1 cellular context compared by ENCODE assay signal in the genomic region with DNA sequence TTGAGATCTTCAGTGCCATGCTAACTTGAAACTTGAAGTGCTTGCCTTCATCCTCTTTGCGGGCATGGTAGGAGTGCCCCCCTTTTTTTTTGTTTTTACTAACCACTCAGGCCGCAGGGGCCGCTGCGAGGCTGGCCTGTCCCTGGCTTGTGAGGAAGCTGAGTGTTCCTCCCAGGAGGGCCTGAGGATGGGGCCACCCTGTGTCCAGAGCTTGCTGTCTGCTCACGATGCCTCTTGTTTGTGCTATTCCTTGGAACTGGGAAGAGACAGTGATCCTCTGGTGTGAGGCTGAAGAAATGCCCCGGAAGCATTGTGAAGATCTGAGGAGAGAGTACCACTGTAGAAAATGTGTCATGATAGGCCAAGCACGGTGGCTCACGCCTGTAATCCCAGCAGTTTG.
TF ChIP-seq lines count a peak whose summit lies in the region.

No MANE protein-coding gene starts in this region.

TF ChIP-seq in K562, 482 proteins besides CTCF, POLR2A, EP300 and RAD21 (continues in another document):
- TF ChIP-seq SAFB (IDR thresholded peaks at IDR 0.05; ENCODE audit: borderline replicate concordance, low read depth, low read length), result no peak
- 0 out of 4 replicates have a peak, but pooled peaks of 1 of the 2 experiments have one; percentile 36 for TF ChIP-seq MAZ (CRISPR knock-in tag; conservative IDR thresholded peaks at IDR 0.05 in 1 of 2, IDR thresholded peaks at IDR 0.05 in 1 of 2)
- TF ChIP-seq ZNF764 (CRISPR knock-in tag; IDR thresholded peaks at IDR 0.05; ENCODE audit: low read depth), result no peak
- TF ChIP-seq, protein P1, sequence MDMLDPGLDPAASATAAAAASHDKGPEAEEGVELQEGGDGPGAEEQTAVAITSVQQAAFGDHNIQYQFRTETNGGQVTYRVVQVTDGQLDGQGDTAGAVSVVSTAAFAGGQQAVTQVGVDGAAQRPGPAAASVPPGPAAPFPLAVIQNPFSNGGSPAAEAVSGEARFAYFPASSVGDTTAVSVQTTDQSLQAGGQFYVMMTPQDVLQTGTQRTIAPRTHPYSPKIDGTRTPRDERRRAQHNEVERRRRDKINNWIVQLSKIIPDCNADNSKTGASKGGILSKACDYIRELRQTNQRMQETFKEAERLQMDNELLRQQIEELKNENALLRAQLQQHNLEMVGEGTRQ (CRISPR knock-in tag; IDR thresholded peaks at IDR 0.05), result no peak
- 0 out of 2 replicates have a peak, but pooled peaks have one; percentile 19 for TF ChIP-seq ZNF785 (CRISPR knock-in tag; IDR thresholded peaks at IDR 0.05)
- TF ChIP-seq ZNF384 (IDR thresholded peaks at IDR 0.05; ENCODE audit: low read depth, low read length), result no peak
- TF ChIP-seq, protein P2, sequence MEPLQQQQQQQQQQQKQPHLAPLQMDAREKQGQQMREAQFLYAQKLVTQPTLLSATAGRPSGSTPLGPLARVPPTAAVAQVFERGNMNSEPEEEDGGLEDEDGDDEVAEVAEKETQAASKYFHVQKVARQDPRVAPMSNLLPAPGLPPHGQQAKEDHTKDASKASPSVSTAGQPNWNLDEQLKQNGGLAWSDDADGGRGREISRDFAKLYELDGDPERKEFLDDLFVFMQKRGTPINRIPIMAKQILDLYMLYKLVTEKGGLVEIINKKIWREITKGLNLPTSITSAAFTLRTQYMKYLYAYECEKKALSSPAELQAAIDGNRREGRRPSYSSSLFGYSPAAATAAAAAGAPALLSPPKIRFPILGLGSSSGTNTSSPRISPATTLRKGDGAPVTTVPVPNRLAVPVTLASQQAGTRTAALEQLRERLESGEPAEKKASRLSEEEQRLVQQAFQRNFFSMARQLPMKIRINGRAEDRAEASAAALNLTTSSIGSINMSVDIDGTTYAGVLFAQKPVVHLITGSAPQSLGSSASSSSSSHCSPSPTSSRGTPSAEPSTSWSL (CRISPR knock-in tag; IDR thresholded peaks at IDR 0.05; ENCODE audit: borderline replicate concordance), result 0 out of 2 replicates have a peak, but pooled peaks have one; percentile 59
- TF ChIP-seq ERF (CRISPR knock-in tag; IDR thresholded peaks at IDR 0.05), result no peak
- TF ChIP-seq, protein P3, sequence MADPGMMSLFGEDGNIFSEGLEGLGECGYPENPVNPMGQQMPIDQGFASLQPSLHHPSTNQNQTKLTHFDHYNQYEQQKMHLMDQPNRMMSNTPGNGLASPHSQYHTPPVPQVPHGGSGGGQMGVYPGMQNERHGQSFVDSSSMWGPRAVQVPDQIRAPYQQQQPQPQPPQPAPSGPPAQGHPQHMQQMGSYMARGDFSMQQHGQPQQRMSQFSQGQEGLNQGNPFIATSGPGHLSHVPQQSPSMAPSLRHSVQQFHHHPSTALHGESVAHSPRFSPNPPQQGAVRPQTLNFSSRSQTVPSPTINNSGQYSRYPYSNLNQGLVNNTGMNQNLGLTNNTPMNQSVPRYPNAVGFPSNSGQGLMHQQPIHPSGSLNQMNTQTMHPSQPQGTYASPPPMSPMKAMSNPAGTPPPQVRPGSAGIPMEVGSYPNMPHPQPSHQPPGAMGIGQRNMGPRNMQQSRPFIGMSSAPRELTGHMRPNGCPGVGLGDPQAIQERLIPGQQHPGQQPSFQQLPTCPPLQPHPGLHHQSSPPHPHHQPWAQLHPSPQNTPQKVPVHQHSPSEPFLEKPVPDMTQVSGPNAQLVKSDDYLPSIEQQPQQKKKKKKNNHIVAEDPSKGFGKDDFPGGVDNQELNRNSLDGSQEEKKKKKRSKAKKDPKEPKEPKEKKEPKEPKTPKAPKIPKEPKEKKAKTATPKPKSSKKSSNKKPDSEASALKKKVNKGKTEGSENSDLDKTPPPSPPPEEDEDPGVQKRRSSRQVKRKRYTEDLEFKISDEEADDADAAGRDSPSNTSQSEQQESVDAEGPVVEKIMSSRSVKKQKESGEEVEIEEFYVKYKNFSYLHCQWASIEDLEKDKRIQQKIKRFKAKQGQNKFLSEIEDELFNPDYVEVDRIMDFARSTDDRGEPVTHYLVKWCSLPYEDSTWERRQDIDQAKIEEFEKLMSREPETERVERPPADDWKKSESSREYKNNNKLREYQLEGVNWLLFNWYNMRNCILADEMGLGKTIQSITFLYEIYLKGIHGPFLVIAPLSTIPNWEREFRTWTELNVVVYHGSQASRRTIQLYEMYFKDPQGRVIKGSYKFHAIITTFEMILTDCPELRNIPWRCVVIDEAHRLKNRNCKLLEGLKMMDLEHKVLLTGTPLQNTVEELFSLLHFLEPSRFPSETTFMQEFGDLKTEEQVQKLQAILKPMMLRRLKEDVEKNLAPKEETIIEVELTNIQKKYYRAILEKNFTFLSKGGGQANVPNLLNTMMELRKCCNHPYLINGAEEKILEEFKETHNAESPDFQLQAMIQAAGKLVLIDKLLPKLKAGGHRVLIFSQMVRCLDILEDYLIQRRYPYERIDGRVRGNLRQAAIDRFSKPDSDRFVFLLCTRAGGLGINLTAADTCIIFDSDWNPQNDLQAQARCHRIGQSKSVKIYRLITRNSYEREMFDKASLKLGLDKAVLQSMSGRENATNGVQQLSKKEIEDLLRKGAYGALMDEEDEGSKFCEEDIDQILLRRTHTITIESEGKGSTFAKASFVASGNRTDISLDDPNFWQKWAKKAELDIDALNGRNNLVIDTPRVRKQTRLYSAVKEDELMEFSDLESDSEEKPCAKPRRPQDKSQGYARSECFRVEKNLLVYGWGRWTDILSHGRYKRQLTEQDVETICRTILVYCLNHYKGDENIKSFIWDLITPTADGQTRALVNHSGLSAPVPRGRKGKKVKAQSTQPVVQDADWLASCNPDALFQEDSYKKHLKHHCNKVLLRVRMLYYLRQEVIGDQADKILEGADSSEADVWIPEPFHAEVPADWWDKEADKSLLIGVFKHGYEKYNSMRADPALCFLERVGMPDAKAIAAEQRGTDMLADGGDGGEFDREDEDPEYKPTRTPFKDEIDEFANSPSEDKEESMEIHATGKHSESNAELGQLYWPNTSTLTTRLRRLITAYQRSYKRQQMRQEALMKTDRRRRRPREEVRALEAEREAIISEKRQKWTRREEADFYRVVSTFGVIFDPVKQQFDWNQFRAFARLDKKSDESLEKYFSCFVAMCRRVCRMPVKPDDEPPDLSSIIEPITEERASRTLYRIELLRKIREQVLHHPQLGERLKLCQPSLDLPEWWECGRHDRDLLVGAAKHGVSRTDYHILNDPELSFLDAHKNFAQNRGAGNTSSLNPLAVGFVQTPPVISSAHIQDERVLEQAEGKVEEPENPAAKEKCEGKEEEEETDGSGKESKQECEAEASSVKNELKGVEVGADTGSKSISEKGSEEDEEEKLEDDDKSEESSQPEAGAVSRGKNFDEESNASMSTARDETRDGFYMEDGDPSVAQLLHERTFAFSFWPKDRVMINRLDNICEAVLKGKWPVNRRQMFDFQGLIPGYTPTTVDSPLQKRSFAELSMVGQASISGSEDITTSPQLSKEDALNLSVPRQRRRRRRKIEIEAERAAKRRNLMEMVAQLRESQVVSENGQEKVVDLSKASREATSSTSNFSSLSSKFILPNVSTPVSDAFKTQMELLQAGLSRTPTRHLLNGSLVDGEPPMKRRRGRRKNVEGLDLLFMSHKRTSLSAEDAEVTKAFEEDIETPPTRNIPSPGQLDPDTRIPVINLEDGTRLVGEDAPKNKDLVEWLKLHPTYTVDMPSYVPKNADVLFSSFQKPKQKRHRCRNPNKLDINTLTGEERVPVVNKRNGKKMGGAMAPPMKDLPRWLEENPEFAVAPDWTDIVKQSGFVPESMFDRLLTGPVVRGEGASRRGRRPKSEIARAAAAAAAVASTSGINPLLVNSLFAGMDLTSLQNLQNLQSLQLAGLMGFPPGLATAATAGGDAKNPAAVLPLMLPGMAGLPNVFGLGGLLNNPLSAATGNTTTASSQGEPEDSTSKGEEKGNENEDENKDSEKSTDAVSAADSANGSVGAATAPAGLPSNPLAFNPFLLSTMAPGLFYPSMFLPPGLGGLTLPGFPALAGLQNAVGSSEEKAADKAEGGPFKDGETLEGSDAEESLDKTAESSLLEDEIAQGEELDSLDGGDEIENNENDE (IDR thresholded peaks at IDR 0.05; ENCODE audit: low read depth, low read length), result peak; percentile 36
- TF ChIP-seq ZNF133 (CRISPR knock-in tag; IDR thresholded peaks at IDR 0.05), result no peak
- TF ChIP-seq POLR2G (IDR thresholded peaks at IDR 0.05; ENCODE audit: low read depth, low read length), result no peak
- TF ChIP-seq, protein P4, sequence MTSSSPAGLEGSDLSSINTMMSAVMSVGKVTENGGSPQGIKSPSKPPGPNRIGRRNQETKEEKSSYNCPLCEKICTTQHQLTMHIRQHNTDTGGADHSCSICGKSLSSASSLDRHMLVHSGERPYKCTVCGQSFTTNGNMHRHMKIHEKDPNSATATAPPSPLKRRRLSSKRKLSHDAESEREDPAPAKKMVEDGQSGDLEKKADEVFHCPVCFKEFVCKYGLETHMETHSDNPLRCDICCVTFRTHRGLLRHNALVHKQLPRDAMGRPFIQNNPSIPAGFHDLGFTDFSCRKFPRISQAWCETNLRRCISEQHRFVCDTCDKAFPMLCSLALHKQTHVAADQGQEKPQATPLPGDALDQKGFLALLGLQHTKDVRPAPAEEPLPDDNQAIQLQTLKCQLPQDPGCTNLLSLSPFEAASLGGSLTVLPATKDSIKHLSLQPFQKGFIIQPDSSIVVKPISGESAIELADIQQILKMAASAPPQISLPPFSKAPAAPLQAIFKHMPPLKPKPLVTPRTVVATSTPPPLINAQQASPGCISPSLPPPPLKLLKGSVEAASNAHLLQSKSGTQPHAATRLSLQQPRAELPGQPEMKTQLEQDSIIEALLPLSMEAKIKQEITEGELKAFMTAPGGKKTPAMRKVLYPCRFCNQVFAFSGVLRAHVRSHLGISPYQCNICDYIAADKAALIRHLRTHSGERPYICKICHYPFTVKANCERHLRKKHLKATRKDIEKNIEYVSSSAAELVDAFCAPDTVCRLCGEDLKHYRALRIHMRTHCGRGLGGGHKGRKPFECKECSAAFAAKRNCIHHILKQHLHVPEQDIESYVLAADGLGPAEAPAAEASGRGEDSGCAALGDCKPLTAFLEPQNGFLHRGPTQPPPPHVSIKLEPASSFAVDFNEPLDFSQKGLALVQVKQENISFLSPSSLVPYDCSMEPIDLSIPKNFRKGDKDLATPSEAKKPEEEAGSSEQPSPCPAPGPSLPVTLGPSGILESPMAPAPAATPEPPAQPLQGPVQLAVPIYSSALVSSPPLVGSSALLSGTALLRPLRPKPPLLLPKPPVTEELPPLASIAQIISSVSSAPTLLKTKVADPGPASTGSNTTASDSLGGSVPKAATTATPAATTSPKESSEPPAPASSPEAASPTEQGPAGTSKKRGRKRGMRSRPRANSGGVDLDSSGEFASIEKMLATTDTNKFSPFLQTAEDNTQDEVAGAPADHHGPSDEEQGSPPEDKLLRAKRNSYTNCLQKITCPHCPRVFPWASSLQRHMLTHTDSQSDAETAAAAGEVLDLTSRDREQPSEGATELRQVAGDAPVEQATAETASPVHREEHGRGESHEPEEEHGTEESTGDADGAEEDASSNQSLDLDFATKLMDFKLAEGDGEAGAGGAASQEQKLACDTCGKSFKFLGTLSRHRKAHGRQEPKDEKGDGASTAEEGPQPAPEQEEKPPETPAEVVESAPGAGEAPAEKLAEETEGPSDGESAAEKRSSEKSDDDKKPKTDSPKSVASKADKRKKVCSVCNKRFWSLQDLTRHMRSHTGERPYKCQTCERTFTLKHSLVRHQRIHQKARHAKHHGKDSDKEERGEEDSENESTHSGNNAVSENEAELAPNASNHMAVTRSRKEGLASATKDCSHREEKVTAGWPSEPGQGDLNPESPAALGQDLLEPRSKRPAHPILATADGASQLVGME (CRISPR knock-in tag; IDR thresholded peaks at IDR 0.05), result 0 out of 2 replicates have a peak, but pooled peaks have one; percentile 19
- TF ChIP-seq C11orf30 (IDR thresholded peaks at IDR 0.05; ENCODE audit: low read depth), result no peak
- no peak for TF ChIP-seq KAT2B (IDR thresholded peaks at IDR 0.05; ENCODE audit: low read depth, low read length)
- no peak for TF ChIP-seq FOXP1 (CRISPR knock-in tag; IDR thresholded peaks at IDR 0.05)
- TF ChIP-seq KLF16 (IDR thresholded peaks at IDR 0.05), result no peak
- TF ChIP-seq CCNT2 (IDR thresholded peaks at IDR 0.05; ENCODE audit: borderline replicate concordance, extremely low read depth, insufficient read length, low read depth, low read length), result no peak
- TF ChIP-seq, protein P5, sequence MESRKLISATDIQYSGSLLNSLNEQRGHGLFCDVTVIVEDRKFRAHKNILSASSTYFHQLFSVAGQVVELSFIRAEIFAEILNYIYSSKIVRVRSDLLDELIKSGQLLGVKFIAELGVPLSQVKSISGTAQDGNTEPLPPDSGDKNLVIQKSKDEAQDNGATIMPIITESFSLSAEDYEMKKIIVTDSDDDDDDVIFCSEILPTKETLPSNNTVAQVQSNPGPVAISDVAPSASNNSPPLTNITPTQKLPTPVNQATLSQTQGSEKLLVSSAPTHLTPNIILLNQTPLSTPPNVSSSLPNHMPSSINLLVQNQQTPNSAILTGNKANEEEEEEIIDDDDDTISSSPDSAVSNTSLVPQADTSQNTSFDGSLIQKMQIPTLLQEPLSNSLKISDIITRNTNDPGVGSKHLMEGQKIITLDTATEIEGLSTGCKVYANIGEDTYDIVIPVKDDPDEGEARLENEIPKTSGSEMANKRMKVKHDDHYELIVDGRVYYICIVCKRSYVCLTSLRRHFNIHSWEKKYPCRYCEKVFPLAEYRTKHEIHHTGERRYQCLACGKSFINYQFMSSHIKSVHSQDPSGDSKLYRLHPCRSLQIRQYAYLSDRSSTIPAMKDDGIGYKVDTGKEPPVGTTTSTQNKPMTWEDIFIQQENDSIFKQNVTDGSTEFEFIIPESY (CRISPR knock-in tag; IDR thresholded peaks at IDR 0.05), result no peak
- no peak for TF ChIP-seq SRSF9 (IDR thresholded peaks at IDR 0.05; ENCODE audit: borderline replicate concordance, low read depth, low read length)
- TF ChIP-seq, protein P6, sequence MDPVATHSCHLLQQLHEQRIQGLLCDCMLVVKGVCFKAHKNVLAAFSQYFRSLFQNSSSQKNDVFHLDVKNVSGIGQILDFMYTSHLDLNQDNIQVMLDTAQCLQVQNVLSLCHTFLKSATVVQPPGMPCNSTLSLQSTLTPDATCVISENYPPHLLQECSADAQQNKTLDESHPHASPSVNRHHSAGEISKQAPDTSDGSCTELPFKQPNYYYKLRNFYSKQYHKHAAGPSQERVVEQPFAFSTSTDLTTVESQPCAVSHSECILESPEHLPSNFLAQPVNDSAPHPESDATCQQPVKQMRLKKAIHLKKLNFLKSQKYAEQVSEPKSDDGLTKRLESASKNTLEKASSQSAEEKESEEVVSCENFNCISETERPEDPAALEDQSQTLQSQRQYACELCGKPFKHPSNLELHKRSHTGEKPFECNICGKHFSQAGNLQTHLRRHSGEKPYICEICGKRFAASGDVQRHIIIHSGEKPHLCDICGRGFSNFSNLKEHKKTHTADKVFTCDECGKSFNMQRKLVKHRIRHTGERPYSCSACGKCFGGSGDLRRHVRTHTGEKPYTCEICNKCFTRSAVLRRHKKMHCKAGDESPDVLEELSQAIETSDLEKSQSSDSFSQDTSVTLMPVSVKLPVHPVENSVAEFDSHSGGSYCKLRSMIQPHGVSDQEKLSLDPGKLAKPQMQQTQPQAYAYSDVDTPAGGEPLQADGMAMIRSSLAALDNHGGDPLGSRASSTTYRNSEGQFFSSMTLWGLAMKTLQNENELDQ (CRISPR knock-in tag; IDR thresholded peaks at IDR 0.05; ENCODE audit: borderline replicate concordance), result no peak
- 0 out of 2 replicates have a peak, but pooled peaks have one; percentile 9 for TF ChIP-seq SMAD4 (CRISPR knock-in tag; conservative IDR thresholded peaks at IDR 0.05)
- TF ChIP-seq ZNF583 (CRISPR knock-in tag; IDR thresholded peaks at IDR 0.05), result 0 out of 2 replicates have a peak, but pooled peaks have one; percentile 24
- no peak for TF ChIP-seq POLR3G (IDR thresholded peaks at IDR 0.05; ENCODE audit: extremely low read depth, insufficient read length, insufficient replicate concordance)
- 0 out of 2 replicates have a peak, but pooled peaks have one; percentile 8 for TF ChIP-seq ZNF707 (CRISPR knock-in tag; conservative IDR thresholded peaks at IDR 0.05)
- no peak for TF ChIP-seq NEUROD1 (IDR thresholded peaks at IDR 0.05; ENCODE audit: borderline replicate concordance, low read depth, low read length, partially characterized antibody)
